24 cellular contexts compared by ENCODE assay signal in genomic region chr1:70707214-70707613, GRCh38.
A peak's percentile ranks its signal among the peaks of the same experiment; 100 is the strongest.
DNase-seq lines count a peak whose midpoint lies in the region; ATAC-seq, FAIRE-seq and TF ChIP-seq lines count a peak whose summit lies in the region.
"Had no signal": no experiment of that assay in that cellular context is flagged by ENCODE, and none has a peak within 500 bp of the region (broad histone marks: within the 10 kb centered on the region; RNA-seq: fewer than 3 reads in every experiment).

No MANE protein-coding gene starts in this region.

- H3K4me3 ChIP-seq in A549 (no peak overlapping the region; the same call in 1 of the 3 replicates), iPS-20b (ENCODE audit: low read length) (peak overlapping the region; percentile 69; the same call in 1 of the 2 replicates), pancreas (peak overlapping the region in 1 of 4 donors; percentile 23), MG63 (no peak overlapping the region)

- FAIRE-seq in A549 (lab: Jason Lieb, UNC) (no peak), pancreas (lab: Jason Lieb, UNC) (peak; percentile 47)

- H3K27me3 ChIP-seq in iPS-20b (ENCODE audit: insufficient read depth, low read length), result no peaks in the 10 kb centered on the region
- H3K27me3 ChIP-seq in pancreas, result no peaks in the 10 kb centered on the region
- H3K27me3 ChIP-seq in MG63, result no peaks in the 10 kb centered on the region

- no peaks in the 10 kb centered on the region for H3K4me1 ChIP-seq in A549
- no peaks in the 10 kb centered on the region for H3K4me1 ChIP-seq in iPS-20b (ENCODE audit: insufficient read depth, low read length)
- no peaks in the 10 kb centered on the region for H3K4me1 ChIP-seq in pancreas

- CTCF ChIA-PET in A549 (lab: Yijun Ruan, JAX) (no interaction called here), WTC11 (lab: Charles Lee) (interaction anchor here (0.9 kb wide), 1 partner anchor 259 kb away, joined by 3 read pairs; no protein-coding TSS in a partner anchor)

- intact Hi-C loops in pancreas (cut with DNase I), result no loop called here

- no peaks in the 10 kb centered on the region for H3K36me3 Mint-ChIP-seq in WTC11
- H3K36me3 Mint-ChIP-seq in stimulated activated effector memory CD8-positive, alpha-beta T cell treated with anti-CD3 and anti-CD28 coated beads, Interleukin-12 subunit alpha, Interleukin-12 subunit beta, amount 100 ng/mL, for 72 hours, result no peaks in the 10 kb centered on the region
- H3K36me3 Mint-ChIP-seq: brain; CD8-positive, alpha-beta memory T cell had no signal

- H3K36me3 ChIP-seq in iPS-20b (ENCODE audit: insufficient read depth, low read depth, low read length), result no peaks in the 10 kb centered on the region
- no peaks in the 10 kb centered on the region for H3K36me3 ChIP-seq in pancreas
- no peaks in the 10 kb centered on the region for H3K36me3 ChIP-seq in MG63

- TF ChIP-seq EP300 in A549 (IDR thresholded peaks at IDR 0.05), result no peak

- peaks cover 11% of the 10 kb centered on the region for H3K4me1 Mint-ChIP-seq in WTC11
- no peaks in the 10 kb centered on the region for H3K4me1 Mint-ChIP-seq in stimulated activated effector memory CD8-positive, alpha-beta T cell treated with anti-CD3 and anti-CD28 coated beads, Interleukin-12 subunit alpha, Interleukin-12 subunit beta, amount 100 ng/mL, for 72 hours
- H3K4me1 Mint-ChIP-seq: activated CD4-positive, alpha-beta T cell treated with anti-CD3 and anti-CD28 coated beads, Interleukin-2, amount 10 ng/mL, durations not matched to agents 7 days and 5 days; activated naive CD8-positive, alpha-beta T cell treated with anti-CD3 and anti-CD28 coated beads, Interleukin-2, amount 50 U/mL, for 24 hours; CD8-positive, alpha-beta memory T cell had no signal

- H3K9me3 Mint-ChIP-seq in WTC11, result no peaks in the 10 kb centered on the region
- peaks cover 10% of the 10 kb centered on the region for H3K9me3 Mint-ChIP-seq in stimulated activated effector memory CD8-positive, alpha-beta T cell treated with anti-CD3 and anti-CD28 coated beads, Interleukin-12 subunit alpha, Interleukin-12 subunit beta, amount 100 ng/mL, for 72 hours
- H3K9me3 Mint-ChIP-seq: activated CD4-positive, alpha-beta T cell treated with anti-CD3 and anti-CD28 coated beads, Interleukin-2, amount 10 ng/mL, durations not matched to agents 7 days and 5 days had no signal

- H3K9me3 ChIP-seq in A549 (no peaks in the 10 kb centered on the region), iPS-20b (ENCODE audit: insufficient read depth, low read depth, low read length) (no peaks in the 10 kb centered on the region), pancreas (no peaks in the 10 kb centered on the region), MG63 (no peaks in the 10 kb centered on the region)

- TF ChIP-seq RAD21 in A549 (conservative IDR thresholded peaks at IDR 0.05 in 1 of 2, IDR thresholded peaks at IDR 0.05 in 1 of 2), result no peak

- H3K27me3 Mint-ChIP-seq in WTC11 (ENCODE audit: low read depth), result peaks cover 3% of the 10 kb centered on the region; the same call in 1 of the 2 replicates

- no peak overlapping the region; the same call in 1 of the 2 replicates for H3K9ac ChIP-seq in iPS-20b (ENCODE audit: low read depth, low read length)

- H3K27ac Mint-ChIP-seq in WTC11, result no peak overlapping the region
- H3K27ac Mint-ChIP-seq in stimulated activated effector memory CD8-positive, alpha-beta T cell treated with anti-CD3 and anti-CD28 coated beads, Interleukin-12 subunit alpha, Interleukin-12 subunit beta, amount 100 ng/mL, for 72 hours, result no peak overlapping the region
- H3K27ac Mint-ChIP-seq: activated CD4-positive, alpha-beta T cell treated with anti-CD3 and anti-CD28 coated beads, Interleukin-2, amount 10 ng/mL, durations not matched to agents 7 days and 5 days; activated naive CD8-positive, alpha-beta T cell treated with anti-CD3 and anti-CD28 coated beads, Interleukin-2, amount 50 U/mL, for 24 hours; activated T-cell treated with anti-CD3 and anti-CD28 coated beads, Interleukin-2, amount 50 U/mL, for 24 hours; CD8-positive, alpha-beta memory T cell had no signal

- no peak for TF ChIP-seq CTCF in A549 (IDR thresholded peaks at IDR 0.05)
- no peak for TF ChIP-seq CTCF in WTC11 (IDR thresholded peaks at IDR 0.05)
- TF ChIP-seq CTCF in pancreas (IDR thresholded peaks at IDR 0.05), result no peak

- POLR2A ChIA-PET in A549 (lab: Yijun Ruan, JAX) (no interaction called here), WTC11 (lab: Charles Lee) (no interaction called here)

- no peak for ATAC-seq in A549
- no peak for ATAC-seq in WTC11
- ATAC-seq in pancreas, result no peak
- ATAC-seq in stimulated activated effector memory CD8-positive, alpha-beta T cell treated with anti-CD3 and anti-CD28 coated beads, Interleukin-12 subunit alpha, Interleukin-12 subunit beta, amount 100 ng/mL, for 72 hours, result no peak
- ATAC-seq: activated naive CD8-positive, alpha-beta T cell treated with anti-CD3 and anti-CD28 coated beads, Interleukin-2, amount 50 U/mL, for 24 hours; PC-3; Right ventricle myocardium inferior had no signal

- H3K27ac ChIP-seq in A549 (no peak overlapping the region), iPS-20b (ENCODE audit: low read length) (no peak overlapping the region), pancreas (no peak overlapping the region)
- H3K27ac ChIP-seq: VCaP had no signal

- H3K4me2 ChIP-seq in A549, result peak overlapping the region; percentile 73; the same call in 2 of the 3 replicates

- no peak for DNase-seq in A549 (ENCODE audit: low read depth in 1 of 2, low spot score in 1 of 2)
- no peak for DNase-seq in WTC11 (ENCODE audit: low spot score)
- DNase-seq in pancreas, result no peak
- no peak for DNase-seq in activated naive CD4-positive, alpha-beta T cell treated with Interleukin-2 at 50 U/mL for 16 hours
- DNase-seq in C1 segment of cervical spinal cord (lab: John Stamatoyannopoulos, UW), result no peak
- no peak for DNase-seq in stimulated activated effector memory CD8-positive, alpha-beta T cell treated with anti-CD3 and anti-CD28 coated beads, Interleukin-12 subunit alpha, Interleukin-12 subunit beta, amount 100 ng/mL, for 72 hours (ENCODE audit: low spot score in 2 of 2)
- no peak for DNase-seq in MG63
- DNase-seq: activated CD4-positive, alpha-beta T cell treated with anti-CD3 and anti-CD28 coated beads, Interleukin-2, amount 10 ng/mL, durations not matched to agents 7 days and 5 days; activated gamma-delta T cell treated with Interleukin-2 at 50 U/mL for 16 hours; activated naive CD8-positive, alpha-beta T cell treated with anti-CD3 and anti-CD28 coated beads, Interleukin-2, amount 50 U/mL, for 24 hours; activated T-cell treated with anti-CD3 and anti-CD28 coated beads, Interleukin-2, amount 50 U/mL, for 24 hours; CD8-positive, alpha-beta memory T cell; cerebellar nuclear complex; DMS 273 treated with DMSO at 0.1 percent for 48 hours; NCI-H1105; NCI-H187 treated with DMSO at 0.1 percent for 48 hours; nucleus accumbens; PC-3; stimulated activated CD4-positive, alpha-beta T cell treated with anti-CD3 and anti-CD28 coated beads, Interleukin-2, amount 100 ng/mL, for 48 hours; T-helper 9 cell had no signal

- no peak for TF ChIP-seq POLR2A in A549 (IDR thresholded peaks at IDR 0.05; ENCODE audit: low read length)

- H3K4me3 Mint-ChIP-seq in WTC11, result peak overlapping the region; percentile 80
- no peak overlapping the region for H3K4me3 Mint-ChIP-seq in stimulated activated effector memory CD8-positive, alpha-beta T cell treated with anti-CD3 and anti-CD28 coated beads, Interleukin-12 subunit alpha, Interleukin-12 subunit beta, amount 100 ng/mL, for 72 hours
- H3K4me3 Mint-ChIP-seq: activated CD4-positive, alpha-beta T cell treated with anti-CD3 and anti-CD28 coated beads, Interleukin-2, amount 10 ng/mL, durations not matched to agents 7 days and 5 days; activated naive CD8-positive, alpha-beta T cell treated with anti-CD3 and anti-CD28 coated beads, Interleukin-2, amount 50 U/mL, for 24 hours; activated T-cell treated with anti-CD3 and anti-CD28 coated beads, Interleukin-2, amount 50 U/mL, for 24 hours; CD8-positive, alpha-beta memory T cell had no signal

TF ChIP-seq in A549, 52 proteins besides CTCF, POLR2A, EP300 and RAD21 (continues in another document):
- TF ChIP-seq BCL3 (IDR thresholded peaks at IDR 0.05) (no peak), HOXA7 (CRISPR knock-in tag; IDR thresholded peaks at IDR 0.05) (no peak), SMC3 (IDR thresholded peaks at IDR 0.05) (no peak), RFX5 (IDR thresholded peaks at IDR 0.05) (no peak), CHD2 (IDR thresholded peaks at IDR 0.05; ENCODE audit: low read length, partially characterized antibody) (no peak)
- TF ChIP-seq, protein P1, sequence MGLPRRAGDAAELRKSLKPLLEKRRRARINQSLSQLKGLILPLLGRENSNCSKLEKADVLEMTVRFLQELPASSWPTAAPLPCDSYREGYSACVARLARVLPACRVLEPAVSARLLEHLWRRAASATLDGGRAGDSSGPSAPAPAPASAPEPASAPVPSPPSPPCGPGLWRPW (IDR thresholded peaks at IDR 0.05), result no peak

TF ChIP-seq in WTC11, 78 proteins besides CTCF, POLR2A, EP300 and RAD21:
- TF ChIP-seq SMAD3 (CRISPR knock-in tag; IDR thresholded peaks at IDR 0.05; ENCODE audit: borderline replicate concordance) (no peak), ZBTB21 (CRISPR knock-in tag; IDR thresholded peaks at IDR 0.05; ENCODE audit: borderline replicate concordance) (no peak), ETV6 (CRISPR knock-in tag; IDR thresholded peaks at IDR 0.05) (no peak)
